ENCODE assay signal across 1 cellular context in the genomic region with DNA sequence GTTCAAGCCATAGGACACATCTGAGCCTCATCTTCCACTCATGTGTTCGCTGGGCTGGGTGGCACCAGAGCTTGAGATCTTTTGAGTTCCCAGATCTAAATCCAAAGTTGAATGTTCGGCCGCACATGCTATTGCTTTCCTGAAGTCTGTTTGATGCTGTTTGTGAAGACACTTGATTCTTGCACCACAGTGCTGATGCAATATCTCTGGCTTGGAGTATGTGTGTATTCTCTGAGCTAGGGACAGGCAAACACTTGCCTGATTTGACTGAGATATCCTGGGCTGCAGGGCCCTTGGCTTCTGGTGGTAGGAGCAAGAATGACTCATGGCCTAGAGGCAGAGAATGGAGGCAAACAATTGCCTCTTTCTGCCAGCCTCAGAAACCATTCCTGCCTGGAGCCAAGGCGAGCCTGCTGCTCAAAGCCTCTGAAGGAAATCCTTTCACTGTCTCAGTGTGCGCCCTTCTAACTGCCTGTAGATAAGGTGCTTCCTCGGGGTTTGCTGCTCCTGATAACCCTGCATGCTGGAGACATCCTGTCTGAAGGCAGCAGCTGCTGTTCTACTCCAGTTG.
A peak's percentile ranks its signal among the peaks of the same experiment; 100 is the strongest.
TF ChIP-seq lines count a peak whose summit lies in the region.

No MANE protein-coding gene starts in this region.

TF ChIP-seq in HepG2, 621 proteins besides CTCF, POLR2A, EP300 and RAD21 (continued from another document and continues in another):
- no peak for TF ChIP-seq HOXA9 (CRISPR knock-in tag; IDR thresholded peaks at IDR 0.05; ENCODE audit: borderline replicate concordance)
- TF ChIP-seq, protein P1, sequence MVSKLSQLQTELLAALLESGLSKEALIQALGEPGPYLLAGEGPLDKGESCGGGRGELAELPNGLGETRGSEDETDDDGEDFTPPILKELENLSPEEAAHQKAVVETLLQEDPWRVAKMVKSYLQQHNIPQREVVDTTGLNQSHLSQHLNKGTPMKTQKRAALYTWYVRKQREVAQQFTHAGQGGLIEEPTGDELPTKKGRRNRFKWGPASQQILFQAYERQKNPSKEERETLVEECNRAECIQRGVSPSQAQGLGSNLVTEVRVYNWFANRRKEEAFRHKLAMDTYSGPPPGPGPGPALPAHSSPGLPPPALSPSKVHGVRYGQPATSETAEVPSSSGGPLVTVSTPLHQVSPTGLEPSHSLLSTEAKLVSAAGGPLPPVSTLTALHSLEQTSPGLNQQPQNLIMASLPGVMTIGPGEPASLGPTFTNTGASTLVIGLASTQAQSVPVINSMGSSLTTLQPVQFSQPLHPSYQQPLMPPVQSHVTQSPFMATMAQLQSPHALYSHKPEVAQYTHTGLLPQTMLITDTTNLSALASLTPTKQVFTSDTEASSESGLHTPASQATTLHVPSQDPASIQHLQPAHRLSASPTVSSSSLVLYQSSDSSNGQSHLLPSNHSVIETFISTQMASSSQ (IDR thresholded peaks at IDR 0.05; ENCODE audit: low read depth): no peak
- TF ChIP-seq, protein P1 (CRISPR knock-in tag; IDR thresholded peaks at IDR 0.05; ENCODE audit: borderline replicate concordance): no peak
- TF ChIP-seq ZNF207 (IDR thresholded peaks at IDR 0.05; ENCODE audit: borderline replicate concordance): no peak
- TF ChIP-seq, protein P2, sequence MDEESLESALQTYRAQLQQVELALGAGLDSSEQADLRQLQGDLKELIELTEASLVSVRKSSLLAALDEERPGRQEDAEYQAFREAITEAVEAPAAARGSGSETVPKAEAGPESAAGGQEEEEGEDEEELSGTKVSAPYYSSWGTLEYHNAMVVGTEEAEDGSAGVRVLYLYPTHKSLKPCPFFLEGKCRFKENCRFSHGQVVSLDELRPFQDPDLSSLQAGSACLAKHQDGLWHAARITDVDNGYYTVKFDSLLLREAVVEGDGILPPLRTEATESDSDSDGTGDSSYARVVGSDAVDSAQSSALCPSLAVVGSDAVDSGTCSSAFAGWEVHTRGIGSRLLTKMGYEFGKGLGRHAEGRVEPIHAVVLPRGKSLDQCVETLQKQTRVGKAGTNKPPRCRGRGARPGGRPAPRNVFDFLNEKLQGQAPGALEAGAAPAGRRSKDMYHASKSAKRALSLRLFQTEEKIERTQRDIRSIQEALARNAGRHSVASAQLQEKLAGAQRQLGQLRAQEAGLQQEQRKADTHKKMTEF (CRISPR knock-in tag; IDR thresholded peaks at IDR 0.05): peak; percentile 75; the same call in 1 of the 2 replicates
- no peak for TF ChIP-seq ZNF672 (CRISPR knock-in tag; IDR thresholded peaks at IDR 0.05)
- no peak for TF ChIP-seq MAF1 (CRISPR knock-in tag; IDR thresholded peaks at IDR 0.05; ENCODE audit: borderline replicate concordance)
- TF ChIP-seq SCMH1 (CRISPR knock-in tag; IDR thresholded peaks at IDR 0.05; ENCODE audit: borderline replicate concordance): no peak
- TF ChIP-seq, protein P3, sequence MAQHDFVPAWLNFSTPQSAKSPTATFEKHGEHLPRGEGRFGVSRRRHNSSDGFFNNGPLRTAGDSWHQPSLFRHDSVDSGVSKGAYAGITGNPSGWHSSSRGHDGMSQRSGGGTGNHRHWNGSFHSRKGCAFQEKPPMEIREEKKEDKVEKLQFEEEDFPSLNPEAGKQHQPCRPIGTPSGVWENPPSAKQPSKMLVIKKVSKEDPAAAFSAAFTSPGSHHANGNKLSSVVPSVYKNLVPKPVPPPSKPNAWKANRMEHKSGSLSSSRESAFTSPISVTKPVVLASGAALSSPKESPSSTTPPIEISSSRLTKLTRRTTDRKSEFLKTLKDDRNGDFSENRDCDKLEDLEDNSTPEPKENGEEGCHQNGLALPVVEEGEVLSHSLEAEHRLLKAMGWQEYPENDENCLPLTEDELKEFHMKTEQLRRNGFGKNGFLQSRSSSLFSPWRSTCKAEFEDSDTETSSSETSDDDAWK (CRISPR knock-in tag; IDR thresholded peaks at IDR 0.05): no peak
- no peak for TF ChIP-seq ZSCAN12 (CRISPR knock-in tag; IDR thresholded peaks at IDR 0.05)
- TF ChIP-seq U2AF2 (IDR thresholded peaks at IDR 0.05; ENCODE audit: low read depth, low read length): no peak
- TF ChIP-seq ZNF20 (CRISPR knock-in tag; IDR thresholded peaks at IDR 0.05): no peak
- peak; percentile 59 for TF ChIP-seq ZNF614 (CRISPR knock-in tag; IDR thresholded peaks at IDR 0.05; ENCODE audit: borderline replicate concordance)
- no peak for TF ChIP-seq GPN1 (CRISPR knock-in tag; IDR thresholded peaks at IDR 0.05; ENCODE audit: borderline replicate concordance)
- no peak for TF ChIP-seq ZNF737 (CRISPR knock-in tag; IDR thresholded peaks at IDR 0.05; ENCODE audit: borderline replicate concordance)
- TF ChIP-seq ZNF441 (CRISPR knock-in tag; IDR thresholded peaks at IDR 0.05; ENCODE audit: borderline replicate concordance): no peak
- 0 out of 2 replicates have a peak, but pooled peaks have one; percentile 46 for TF ChIP-seq TBX2 (CRISPR knock-in tag; IDR thresholded peaks at IDR 0.05; ENCODE audit: borderline replicate concordance)
- no peak for TF ChIP-seq ZIK1 (CRISPR knock-in tag; IDR thresholded peaks at IDR 0.05; ENCODE audit: borderline replicate concordance, low read depth)
- TF ChIP-seq ATAD3A (CRISPR knock-in tag; IDR thresholded peaks at IDR 0.05): no peak
- TF ChIP-seq ZBTB3 (CRISPR knock-in tag; IDR thresholded peaks at IDR 0.05; ENCODE audit: borderline replicate concordance, low read depth): no peak
- TF ChIP-seq HMG20B (CRISPR knock-in tag; conservative IDR thresholded peaks at IDR 0.05): no peak; the same call in 1 of the 2 replicates
- TF ChIP-seq, protein P4, sequence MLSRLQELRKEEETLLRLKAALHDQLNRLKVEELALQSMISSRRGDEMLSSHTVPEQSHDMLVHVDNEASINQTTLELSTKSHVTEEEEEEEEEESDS (CRISPR knock-in tag; IDR thresholded peaks at IDR 0.05; ENCODE audit: borderline replicate concordance): no peak
- TF ChIP-seq NONO (IDR thresholded peaks at IDR 0.05): no peak
- TF ChIP-seq NONO (CRISPR knock-in tag; conservative IDR thresholded peaks at IDR 0.05): no peak
- no peak for TF ChIP-seq MTA3 (CRISPR knock-in tag; IDR thresholded peaks at IDR 0.05)
- no peak for TF ChIP-seq CENPX (CRISPR knock-in tag; IDR thresholded peaks at IDR 0.05)
- TF ChIP-seq, protein P5, sequence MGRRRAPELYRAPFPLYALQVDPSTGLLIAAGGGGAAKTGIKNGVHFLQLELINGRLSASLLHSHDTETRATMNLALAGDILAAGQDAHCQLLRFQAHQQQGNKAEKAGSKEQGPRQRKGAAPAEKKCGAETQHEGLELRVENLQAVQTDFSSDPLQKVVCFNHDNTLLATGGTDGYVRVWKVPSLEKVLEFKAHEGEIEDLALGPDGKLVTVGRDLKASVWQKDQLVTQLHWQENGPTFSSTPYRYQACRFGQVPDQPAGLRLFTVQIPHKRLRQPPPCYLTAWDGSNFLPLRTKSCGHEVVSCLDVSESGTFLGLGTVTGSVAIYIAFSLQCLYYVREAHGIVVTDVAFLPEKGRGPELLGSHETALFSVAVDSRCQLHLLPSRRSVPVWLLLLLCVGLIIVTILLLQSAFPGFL (CRISPR knock-in tag; IDR thresholded peaks at IDR 0.05): no peak
- TF ChIP-seq IRF2 (CRISPR knock-in tag; IDR thresholded peaks at IDR 0.05): peak; percentile 50; the same call in 1 of the 2 replicates
- TF ChIP-seq, protein P6, sequence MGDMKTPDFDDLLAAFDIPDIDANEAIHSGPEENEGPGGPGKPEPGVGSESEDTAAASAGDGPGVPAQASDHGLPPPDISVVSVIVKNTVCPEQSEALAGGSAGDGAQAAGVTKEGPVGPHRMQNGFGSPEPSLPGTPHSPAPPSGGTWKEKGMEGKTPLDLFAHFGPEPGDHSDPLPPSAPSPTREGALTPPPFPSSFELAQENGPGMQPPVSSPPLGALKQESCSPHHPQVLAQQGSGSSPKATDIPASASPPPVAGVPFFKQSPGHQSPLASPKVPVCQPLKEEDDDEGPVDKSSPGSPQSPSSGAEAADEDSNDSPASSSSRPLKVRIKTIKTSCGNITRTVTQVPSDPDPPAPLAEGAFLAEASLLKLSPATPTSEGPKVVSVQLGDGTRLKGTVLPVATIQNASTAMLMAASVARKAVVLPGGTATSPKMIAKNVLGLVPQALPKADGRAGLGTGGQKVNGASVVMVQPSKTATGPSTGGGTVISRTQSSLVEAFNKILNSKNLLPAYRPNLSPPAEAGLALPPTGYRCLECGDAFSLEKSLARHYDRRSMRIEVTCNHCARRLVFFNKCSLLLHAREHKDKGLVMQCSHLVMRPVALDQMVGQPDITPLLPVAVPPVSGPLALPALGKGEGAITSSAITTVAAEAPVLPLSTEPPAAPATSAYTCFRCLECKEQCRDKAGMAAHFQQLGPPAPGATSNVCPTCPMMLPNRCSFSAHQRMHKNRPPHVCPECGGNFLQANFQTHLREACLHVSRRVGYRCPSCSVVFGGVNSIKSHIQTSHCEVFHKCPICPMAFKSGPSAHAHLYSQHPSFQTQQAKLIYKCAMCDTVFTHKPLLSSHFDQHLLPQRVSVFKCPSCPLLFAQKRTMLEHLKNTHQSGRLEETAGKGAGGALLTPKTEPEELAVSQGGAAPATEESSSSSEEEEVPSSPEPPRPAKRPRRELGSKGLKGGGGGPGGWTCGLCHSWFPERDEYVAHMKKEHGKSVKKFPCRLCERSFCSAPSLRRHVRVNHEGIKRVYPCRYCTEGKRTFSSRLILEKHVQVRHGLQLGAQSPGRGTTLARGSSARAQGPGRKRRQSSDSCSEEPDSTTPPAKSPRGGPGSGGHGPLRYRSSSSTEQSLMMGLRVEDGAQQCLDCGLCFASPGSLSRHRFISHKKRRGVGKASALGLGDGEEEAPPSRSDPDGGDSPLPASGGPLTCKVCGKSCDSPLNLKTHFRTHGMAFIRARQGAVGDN (CRISPR knock-in tag; IDR thresholded peaks at IDR 0.05): no peak; the same call in 1 of the 2 replicates
- no peak for TF ChIP-seq KDM5A (IDR thresholded peaks at IDR 0.05; ENCODE audit: borderline replicate concordance, low read length)
- TF ChIP-seq, protein P7, sequence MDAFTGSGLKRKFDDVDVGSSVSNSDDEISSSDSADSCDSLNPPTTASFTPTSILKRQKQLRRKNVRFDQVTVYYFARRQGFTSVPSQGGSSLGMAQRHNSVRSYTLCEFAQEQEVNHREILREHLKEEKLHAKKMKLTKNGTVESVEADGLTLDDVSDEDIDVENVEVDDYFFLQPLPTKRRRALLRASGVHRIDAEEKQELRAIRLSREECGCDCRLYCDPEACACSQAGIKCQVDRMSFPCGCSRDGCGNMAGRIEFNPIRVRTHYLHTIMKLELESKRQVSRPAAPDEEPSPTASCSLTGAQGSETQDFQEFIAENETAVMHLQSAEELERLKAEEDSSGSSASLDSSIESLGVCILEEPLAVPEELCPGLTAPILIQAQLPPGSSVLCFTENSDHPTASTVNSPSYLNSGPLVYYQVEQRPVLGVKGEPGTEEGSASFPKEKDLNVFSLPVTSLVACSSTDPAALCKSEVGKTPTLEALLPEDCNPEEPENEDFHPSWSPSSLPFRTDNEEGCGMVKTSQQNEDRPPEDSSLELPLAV (CRISPR knock-in tag; conservative IDR thresholded peaks at IDR 0.05; ENCODE audit: low read depth): no peak
- TF ChIP-seq KDM4B (CRISPR knock-in tag; IDR thresholded peaks at IDR 0.05): no peak
- TF ChIP-seq PHF20 (CRISPR knock-in tag; IDR thresholded peaks at IDR 0.05): no peak
- TF ChIP-seq, protein P8, sequence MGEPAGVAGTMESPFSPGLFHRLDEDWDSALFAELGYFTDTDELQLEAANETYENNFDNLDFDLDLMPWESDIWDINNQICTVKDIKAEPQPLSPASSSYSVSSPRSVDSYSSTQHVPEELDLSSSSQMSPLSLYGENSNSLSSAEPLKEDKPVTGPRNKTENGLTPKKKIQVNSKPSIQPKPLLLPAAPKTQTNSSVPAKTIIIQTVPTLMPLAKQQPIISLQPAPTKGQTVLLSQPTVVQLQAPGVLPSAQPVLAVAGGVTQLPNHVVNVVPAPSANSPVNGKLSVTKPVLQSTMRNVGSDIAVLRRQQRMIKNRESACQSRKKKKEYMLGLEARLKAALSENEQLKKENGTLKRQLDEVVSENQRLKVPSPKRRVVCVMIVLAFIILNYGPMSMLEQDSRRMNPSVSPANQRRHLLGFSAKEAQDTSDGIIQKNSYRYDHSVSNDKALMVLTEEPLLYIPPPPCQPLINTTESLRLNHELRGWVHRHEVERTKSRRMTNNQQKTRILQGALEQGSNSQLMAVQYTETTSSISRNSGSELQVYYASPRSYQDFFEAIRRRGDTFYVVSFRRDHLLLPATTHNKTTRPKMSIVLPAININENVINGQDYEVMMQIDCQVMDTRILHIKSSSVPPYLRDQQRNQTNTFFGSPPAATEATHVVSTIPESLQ (CRISPR knock-in tag; conservative IDR thresholded peaks at IDR 0.05): no peak
- TF ChIP-seq ZNF678 (CRISPR knock-in tag; IDR thresholded peaks at IDR 0.05): no peak
- TF ChIP-seq, protein P9, sequence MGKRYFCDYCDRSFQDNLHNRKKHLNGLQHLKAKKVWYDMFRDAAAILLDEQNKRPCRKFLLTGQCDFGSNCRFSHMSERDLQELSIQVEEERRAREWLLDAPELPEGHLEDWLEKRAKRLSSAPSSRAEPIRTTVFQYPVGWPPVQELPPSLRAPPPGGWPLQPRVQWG (CRISPR knock-in tag; IDR thresholded peaks at IDR 0.05; ENCODE audit: borderline replicate concordance, low read depth): no peak
- TF ChIP-seq RNF2 (conservative IDR thresholded peaks at IDR 0.05; ENCODE audit: low read depth): no peak
- TF ChIP-seq, protein P10, sequence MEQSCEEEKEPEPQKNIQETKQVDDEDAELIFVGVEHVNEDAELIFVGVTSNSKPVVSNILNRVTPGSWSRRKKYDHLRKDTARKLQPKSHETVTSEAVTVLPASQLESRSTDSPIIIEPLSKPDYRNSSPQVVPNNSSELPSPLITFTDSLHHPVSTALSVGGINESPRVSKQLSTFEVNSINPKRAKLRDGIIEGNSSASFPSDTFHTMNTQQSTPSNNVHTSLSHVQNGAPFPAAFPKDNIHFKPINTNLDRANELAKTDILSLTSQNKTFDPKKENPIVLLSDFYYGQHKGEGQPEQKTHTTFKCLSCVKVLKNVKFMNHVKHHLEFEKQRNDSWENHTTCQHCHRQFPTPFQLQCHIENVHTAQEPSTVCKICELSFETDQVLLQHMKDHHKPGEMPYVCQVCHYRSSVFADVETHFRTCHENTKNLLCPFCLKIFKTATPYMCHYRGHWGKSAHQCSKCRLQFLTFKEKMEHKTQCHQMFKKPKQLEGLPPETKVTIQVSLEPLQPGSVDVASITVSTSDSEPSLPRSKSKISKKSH (CRISPR knock-in tag; IDR thresholded peaks at IDR 0.05; ENCODE audit: borderline replicate concordance): no peak
- no peak for TF ChIP-seq TBX3 (IDR thresholded peaks at IDR 0.05; ENCODE audit: borderline replicate concordance)
- no peak for TF ChIP-seq ZNF326 (CRISPR knock-in tag; IDR thresholded peaks at IDR 0.05; ENCODE audit: borderline replicate concordance)
